In the genomic region with DNA sequence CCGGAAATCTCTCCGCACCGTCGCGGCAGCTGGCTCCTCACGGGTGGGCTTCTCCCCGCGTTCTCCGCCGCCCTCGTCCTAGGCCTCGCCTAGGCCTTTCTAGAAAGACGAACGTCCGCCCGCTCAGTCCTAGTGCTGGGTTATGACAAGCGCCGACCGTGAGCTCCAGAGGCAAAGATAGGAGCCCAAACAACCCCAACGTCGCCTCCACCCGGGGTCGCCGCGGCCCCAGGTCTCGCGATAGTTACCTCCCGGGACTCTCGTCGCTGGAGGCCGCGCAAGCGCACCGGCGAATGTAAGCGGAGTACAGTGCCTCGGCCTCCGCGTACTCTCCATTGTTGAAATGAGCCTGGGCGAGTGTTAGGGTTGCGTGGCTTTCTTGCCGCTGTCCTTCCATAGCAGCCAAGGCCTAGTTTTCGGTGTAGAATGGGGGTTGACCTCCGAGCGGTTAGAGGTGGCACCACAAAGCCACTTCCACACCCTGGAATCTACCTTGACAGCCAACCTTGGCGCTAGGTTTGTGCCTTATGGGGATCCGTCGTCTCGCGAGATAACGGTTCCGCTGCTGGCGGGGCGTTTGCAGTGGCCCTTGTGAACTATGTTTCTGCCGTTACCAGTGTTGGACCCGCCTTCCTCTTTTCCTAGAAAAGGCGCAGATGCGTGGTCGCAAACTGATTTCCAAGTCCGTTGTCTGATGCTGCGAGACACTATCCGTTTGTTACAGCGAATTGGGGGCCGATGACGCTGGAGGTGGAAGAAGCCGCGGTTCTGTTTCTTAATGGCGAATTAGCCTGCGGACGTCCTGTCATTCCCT, we compare ENCODE assay signal across 8 cellular contexts. TPM values are rescaled to one million over a fixed set of nuclear protein-coding genes. Genes with fewer than 3 reads are reported as not detected.
DNase-seq lines count a peak whose midpoint lies in the region; ATAC-seq, FAIRE-seq and TF ChIP-seq lines count a peak whose summit lies in the region.

A gene (minus strand): TSS at position 526 of the 814 bp plus-strand sequence. CDS start 129 bp downstream, at position 397.

- H3K27ac Mint-ChIP-seq in WTC11 (peak within 1 kb of the TSS; percentile 98), immature natural killer cell (peak within 1 kb of the TSS; percentile 95 to 100 (median 98))

- FAIRE-seq in bronchial epithelial cell (lab: Jason Lieb, UNC): no peak

- H3K36me3 Mint-ChIP-seq in WTC11: no peaks in the 10 kb centered on the region
- H3K36me3 Mint-ChIP-seq in immature natural killer cell: no peaks in the 10 kb centered on the region

- H3K4me3 Mint-ChIP-seq in WTC11 (peak within 1 kb of the TSS; percentile 98), immature natural killer cell (peak within 1 kb of the TSS; percentile 93 to 99 (median 97))

- peak; percentile 70 for DNase-seq in AG09309 (ENCODE audit: low read depth)
- DNase-seq in NCI-H226: peak; percentile 90
- DNase-seq in WTC11 (ENCODE audit: low spot score): peak; percentile 91
- DNase-seq in bronchial epithelial cell (ENCODE audit: low read depth): peak; percentile 89
- peak; percentile 95 to 96 (median 96) for DNase-seq in immature natural killer cell
- DNase-seq in smooth muscle cell of the brain vasculature (ENCODE audit: low read depth, low spot score): peak; percentile 90

- peak; percentile 90 for ATAC-seq in GM19023 (IDR thresholded peaks at IDR 0.05; ENCODE audit: unreplicated experiment)
- ATAC-seq in HG03196 (IDR thresholded peaks at IDR 0.05; ENCODE audit: unreplicated experiment): peak; percentile 92
- ATAC-seq in WTC11: peak; percentile 97

- peaks cover 15% of the 10 kb centered on the region for H3K4me1 Mint-ChIP-seq in WTC11
- peaks cover 38 to 42% of the 10 kb centered on the region in 2 donors for H3K4me1 Mint-ChIP-seq in immature natural killer cell

- TF ChIP-seq CTCF in AG09309 (IDR thresholded peaks at IDR 0.05; ENCODE audit: control insufficient read depth, insufficient read depth, low read depth, low read length, missing control alignments): peak; percentile 14
- TF ChIP-seq CTCF in WTC11 (IDR thresholded peaks at IDR 0.05): no peak
- no peak for TF ChIP-seq CTCF in bronchial epithelial cell (IDR thresholded peaks at IDR 0.05; ENCODE audit: insufficient read depth, low read length, severe bottlenecking)

- POLR2A ChIA-PET in WTC11 (lab: Charles Lee): interaction anchor here (0.6 to 1.1 kb wide), 3 partner anchors 11 to 88 kb away, joined by 3 to 4 read pairs (median 3); a partner anchor contains a TSS

- CTCF ChIA-PET in WTC11 (lab: Charles Lee): no interaction called here

- H3K27me3 Mint-ChIP-seq in WTC11 (ENCODE audit: low read depth) (no peaks in the 10 kb centered on the region), immature natural killer cell (ENCODE audit: low read depth in 3 of 3) (peaks cover 7 to 21% (median 18%) of the 10 kb centered on the region in 3 donors)

- no peaks in the 10 kb centered on the region for H3K9me3 Mint-ChIP-seq in WTC11
- no peaks in the 10 kb centered on the region for H3K9me3 Mint-ChIP-seq in immature natural killer cell

- H3K27me3 ChIP-seq in bronchial epithelial cell (ENCODE audit: control insufficient read depth, insufficient read depth, low read length): no peaks in the 10 kb centered on the region

- H3K4me3 ChIP-seq in AG09309 (ENCODE audit: control insufficient read depth, low read depth, low read length): peak within 1 kb of the TSS; percentile 94
- H3K4me3 ChIP-seq in bronchial epithelial cell (ENCODE audit: low read depth, low read length): peak within 1 kb of the TSS; percentile 94

- no peaks in the 10 kb centered on the region for H3K36me3 ChIP-seq in bronchial epithelial cell (ENCODE audit: control insufficient read depth, insufficient read depth, low read length)

TF ChIP-seq in WTC11, 78 proteins besides CTCF, POLR2A, EP300 and RAD21 (continues in another document):
- TF ChIP-seq ZNF416 (CRISPR knock-in tag; IDR thresholded peaks at IDR 0.05) (no peak), ATF1 (CRISPR knock-in tag; IDR thresholded peaks at IDR 0.05) (no peak), IRF2 (CRISPR knock-in tag; IDR thresholded peaks at IDR 0.05; ENCODE audit: borderline replicate concordance, low read depth) (no peak), SMAD3 (CRISPR knock-in tag; IDR thresholded peaks at IDR 0.05; ENCODE audit: borderline replicate concordance) (no peak), HMGA2 (CRISPR knock-in tag; IDR thresholded peaks at IDR 0.05) (peak; percentile 13; the same call in 1 of the 2 replicates), KAT7 (CRISPR knock-in tag; IDR thresholded peaks at IDR 0.05; ENCODE audit: borderline replicate concordance) (0 out of 2 replicates have a peak, but pooled peaks have one; percentile 11), ZNF671 (CRISPR knock-in tag; IDR thresholded peaks at IDR 0.05) (no peak), ZNF263 (CRISPR knock-in tag; IDR thresholded peaks at IDR 0.05; ENCODE audit: low read depth) (no peak)
- TF ChIP-seq, protein P1, sequence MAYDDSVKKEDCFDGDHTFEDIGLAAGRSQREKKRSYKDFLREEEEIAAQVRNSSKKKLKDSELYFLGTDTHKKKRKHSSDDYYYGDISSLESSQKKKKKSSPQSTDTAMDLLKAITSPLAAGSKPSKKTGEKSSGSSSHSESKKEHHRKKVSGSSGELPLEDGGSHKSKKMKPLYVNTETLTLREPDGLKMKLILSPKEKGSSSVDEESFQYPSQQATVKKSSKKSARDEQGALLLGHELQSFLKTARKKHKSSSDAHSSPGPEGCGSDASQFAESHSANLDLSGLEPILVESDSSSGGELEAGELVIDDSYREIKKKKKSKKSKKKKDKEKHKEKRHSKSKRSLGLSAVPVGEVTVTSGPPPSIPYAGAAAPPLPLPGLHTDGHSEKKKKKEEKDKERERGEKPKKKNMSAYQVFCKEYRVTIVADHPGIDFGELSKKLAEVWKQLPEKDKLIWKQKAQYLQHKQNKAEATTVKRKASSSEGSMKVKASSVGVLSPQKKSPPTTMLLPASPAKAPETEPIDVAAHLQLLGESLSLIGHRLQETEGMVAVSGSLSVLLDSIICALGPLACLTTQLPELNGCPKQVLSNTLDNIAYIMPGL (CRISPR knock-in tag; IDR thresholded peaks at IDR 0.05): peak; percentile 60; the same call in 1 of the 2 replicates
- TF ChIP-seq, protein P2, sequence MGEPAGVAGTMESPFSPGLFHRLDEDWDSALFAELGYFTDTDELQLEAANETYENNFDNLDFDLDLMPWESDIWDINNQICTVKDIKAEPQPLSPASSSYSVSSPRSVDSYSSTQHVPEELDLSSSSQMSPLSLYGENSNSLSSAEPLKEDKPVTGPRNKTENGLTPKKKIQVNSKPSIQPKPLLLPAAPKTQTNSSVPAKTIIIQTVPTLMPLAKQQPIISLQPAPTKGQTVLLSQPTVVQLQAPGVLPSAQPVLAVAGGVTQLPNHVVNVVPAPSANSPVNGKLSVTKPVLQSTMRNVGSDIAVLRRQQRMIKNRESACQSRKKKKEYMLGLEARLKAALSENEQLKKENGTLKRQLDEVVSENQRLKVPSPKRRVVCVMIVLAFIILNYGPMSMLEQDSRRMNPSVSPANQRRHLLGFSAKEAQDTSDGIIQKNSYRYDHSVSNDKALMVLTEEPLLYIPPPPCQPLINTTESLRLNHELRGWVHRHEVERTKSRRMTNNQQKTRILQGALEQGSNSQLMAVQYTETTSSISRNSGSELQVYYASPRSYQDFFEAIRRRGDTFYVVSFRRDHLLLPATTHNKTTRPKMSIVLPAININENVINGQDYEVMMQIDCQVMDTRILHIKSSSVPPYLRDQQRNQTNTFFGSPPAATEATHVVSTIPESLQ (CRISPR knock-in tag; IDR thresholded peaks at IDR 0.05): no peak
- TF ChIP-seq, protein P3, sequence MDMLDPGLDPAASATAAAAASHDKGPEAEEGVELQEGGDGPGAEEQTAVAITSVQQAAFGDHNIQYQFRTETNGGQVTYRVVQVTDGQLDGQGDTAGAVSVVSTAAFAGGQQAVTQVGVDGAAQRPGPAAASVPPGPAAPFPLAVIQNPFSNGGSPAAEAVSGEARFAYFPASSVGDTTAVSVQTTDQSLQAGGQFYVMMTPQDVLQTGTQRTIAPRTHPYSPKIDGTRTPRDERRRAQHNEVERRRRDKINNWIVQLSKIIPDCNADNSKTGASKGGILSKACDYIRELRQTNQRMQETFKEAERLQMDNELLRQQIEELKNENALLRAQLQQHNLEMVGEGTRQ (CRISPR knock-in tag; IDR thresholded peaks at IDR 0.05): no peak
- TF ChIP-seq, protein P4, sequence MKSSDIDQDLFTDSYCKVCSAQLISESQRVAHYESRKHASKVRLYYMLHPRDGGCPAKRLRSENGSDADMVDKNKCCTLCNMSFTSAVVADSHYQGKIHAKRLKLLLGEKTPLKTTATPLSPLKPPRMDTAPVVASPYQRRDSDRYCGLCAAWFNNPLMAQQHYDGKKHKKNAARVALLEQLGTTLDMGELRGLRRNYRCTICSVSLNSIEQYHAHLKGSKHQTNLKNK (CRISPR knock-in tag; IDR thresholded peaks at IDR 0.05): no peak
- TF ChIP-seq, protein P5, sequence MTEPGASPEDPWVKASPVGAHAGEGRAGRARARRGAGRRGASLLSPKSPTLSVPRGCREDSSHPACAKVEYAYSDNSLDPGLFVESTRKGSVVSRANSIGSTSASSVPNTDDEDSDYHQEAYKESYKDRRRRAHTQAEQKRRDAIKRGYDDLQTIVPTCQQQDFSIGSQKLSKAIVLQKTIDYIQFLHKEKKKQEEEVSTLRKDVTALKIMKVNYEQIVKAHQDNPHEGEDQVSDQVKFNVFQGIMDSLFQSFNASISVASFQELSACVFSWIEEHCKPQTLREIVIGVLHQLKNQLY (CRISPR knock-in tag; IDR thresholded peaks at IDR 0.05): peak; percentile 29; the same call in 1 of the 2 replicates
- TF ChIP-seq, protein P6, sequence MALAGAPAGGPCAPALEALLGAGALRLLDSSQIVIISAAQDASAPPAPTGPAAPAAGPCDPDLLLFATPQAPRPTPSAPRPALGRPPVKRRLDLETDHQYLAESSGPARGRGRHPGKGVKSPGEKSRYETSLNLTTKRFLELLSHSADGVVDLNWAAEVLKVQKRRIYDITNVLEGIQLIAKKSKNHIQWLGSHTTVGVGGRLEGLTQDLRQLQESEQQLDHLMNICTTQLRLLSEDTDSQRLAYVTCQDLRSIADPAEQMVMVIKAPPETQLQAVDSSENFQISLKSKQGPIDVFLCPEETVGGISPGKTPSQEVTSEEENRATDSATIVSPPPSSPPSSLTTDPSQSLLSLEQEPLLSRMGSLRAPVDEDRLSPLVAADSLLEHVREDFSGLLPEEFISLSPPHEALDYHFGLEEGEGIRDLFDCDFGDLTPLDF (CRISPR knock-in tag; IDR thresholded peaks at IDR 0.05): no peak; the same call in 1 of the 2 replicates

RNA-seq across cellular contexts. Expression of the gene that starts here (rescaled TPM):
- total RNA-seq in WTC11 (2021) (9.9 to 10.6 TPM (median 10.0 TPM) in 3 replicates), bronchial epithelial cell (4.2 and 7.7 TPM in 2 replicates)
- 10 to 100 TPM; 14.0 to 28.3 (median 22.2) TPM for polyA plus RNA-seq in immature natural killer cell

Comparison
In these comparisons a context has a peak if more than half of its experiments do, and no peak if none do; other contexts are left out.
1. Peak in every context shown above with its lines: DNase-seq, ATAC-seq and H3K4me3 ChIP-seq.